Comparison of ENCODE assay signal across 12 cellular contexts in genomic region chr12:108700833-108701450, GRCh38. TPM values are rescaled to one million over a fixed set of nuclear protein-coding genes. Genes with fewer than 3 reads are reported as not detected.
DNase-seq lines count a peak whose midpoint lies in the region; ATAC-seq and TF ChIP-seq lines count a peak whose summit lies in the region.
"Had no signal": no experiment of that assay in that cellular context is flagged by ENCODE, and none has a peak within 500 bp of the region (broad histone marks: within the 10 kb centered on the region; RNA-seq: fewer than 3 reads in every experiment).

No MANE protein-coding gene starts in this region.

- H3K36me3 ChIP-seq in ACC112 (ENCODE audit: insufficient read depth, low read length) (peaks cover 32% of the 10 kb centered on the region), fibroblast of lung (ENCODE audit: control insufficient read depth, insufficient read depth, low read length) (peaks cover 9% of the 10 kb centered on the region), parathyroid adenoma (ENCODE audit: control insufficient read depth, insufficient read depth, low read length) (no peaks in the 10 kb centered on the region)

- H3K27ac ChIP-seq in ACC112 (ENCODE audit: low read depth, low read length) (peak overlapping the region; percentile 39), fibroblast of lung (ENCODE audit: insufficient read depth, low read length) (peak overlapping the region; percentile 85), parathyroid adenoma (peak overlapping the region; percentile 92)

- H3K27ac Mint-ChIP-seq in activated CD4-positive, alpha-beta T cell treated with anti-CD3 and anti-CD28 coated beads for 36 hours, result no peak overlapping the region

- no peak for TF ChIP-seq CTCF in fibroblast of lung (conservative IDR thresholded peaks at IDR 0.05 in 1 of 2, IDR thresholded peaks at IDR 0.05 in 1 of 2; ENCODE audit: low read depth in 1 of 2, low read length in 2 of 2)
- no peak for TF ChIP-seq CTCF in parathyroid adenoma (IDR thresholded peaks at IDR 0.05)

- POLR2A ChIA-PET in activated CD4-positive, alpha-beta T cell treated with anti-CD3 and anti-CD28 coated beads for 36 hours (lab: Charles Lee), result no interaction called here

- H3K36me3 Mint-ChIP-seq in activated CD4-positive, alpha-beta T cell treated with anti-CD3 and anti-CD28 coated beads for 36 hours (ENCODE audit: low read depth), result peaks cover 34% of the 10 kb centered on the region

- H3K9me3 ChIP-seq in fibroblast of lung (ENCODE audit: control insufficient read depth, insufficient read depth, low read depth, low read length), result no peaks in the 10 kb centered on the region
- no peaks in the 10 kb centered on the region for H3K9me3 ChIP-seq in parathyroid adenoma (ENCODE audit: control insufficient read depth, low read length)
- H3K9me3 ChIP-seq: Peyer's patch had no signal

- no peak overlapping the region for H3K4me3 ChIP-seq in ACC112 (ENCODE audit: low read depth, low read length)
- peak overlapping the region in 2 of 4 experiments; percentile 27 to 30 for H3K4me3 ChIP-seq in fibroblast of lung (replicated peaks in 1 of 4; ENCODE audit: control extremely low read depth in 1 of 4, insufficient read depth in 1 of 4, low read depth in 3 of 4, low read length in 4 of 4)
- H3K4me3 ChIP-seq in parathyroid adenoma (ENCODE audit: low read depth, low read length), result peak overlapping the region; percentile 36
- H3K4me3 ChIP-seq: Peyer's patch had no signal

- no peak overlapping the region for H3K4me3 Mint-ChIP-seq in activated CD4-positive, alpha-beta T cell treated with anti-CD3 and anti-CD28 coated beads for 36 hours

- H2AFZ ChIP-seq in ACC112 (ENCODE audit: low read length, unreplicated experiment) (no peak overlapping the region), fibroblast of lung (ENCODE audit: low read length) (no peak overlapping the region), parathyroid adenoma (no peak overlapping the region)

- intact Hi-C loops in activated CD4-positive, alpha-beta T cell treated with anti-CD3 and anti-CD28 coated beads for 36 hours (cut with DNase I, micrococcal nuclease), result no loop called here

- peaks cover 38% of the 10 kb centered on the region for H3K4me1 Mint-ChIP-seq in activated CD4-positive, alpha-beta T cell treated with anti-CD3 and anti-CD28 coated beads for 36 hours

- no peak overlapping the region for H3K9ac ChIP-seq in fibroblast of lung (ENCODE audit: insufficient read depth, low read length)
- no peak overlapping the region for H3K9ac ChIP-seq in parathyroid adenoma

- peaks cover 97% of the 10 kb centered on the region for H3K79me2 ChIP-seq in ACC112 (ENCODE audit: control insufficient read depth, insufficient read depth, low read length, unreplicated experiment)
- peaks cover 99% of the 10 kb centered on the region for H3K79me2 ChIP-seq in fibroblast of lung (ENCODE audit: control insufficient read depth, insufficient read depth, low read length)
- H3K79me2 ChIP-seq in parathyroid adenoma, result peaks cover 27% of the 10 kb centered on the region

- no peaks in the 10 kb centered on the region for H3K27me3 ChIP-seq in ACC112 (ENCODE audit: insufficient read depth, low read length)
- H3K27me3 ChIP-seq in fibroblast of lung (ENCODE audit: control insufficient read depth, insufficient read depth, low read length), result no peaks in the 10 kb centered on the region
- H3K27me3 ChIP-seq in parathyroid adenoma (ENCODE audit: control insufficient read depth, insufficient read depth, low read length), result no peaks in the 10 kb centered on the region
- H3K27me3 ChIP-seq: Peyer's patch had no signal

- no peaks in the 10 kb centered on the region for H3K27me3 Mint-ChIP-seq in activated CD4-positive, alpha-beta T cell treated with anti-CD3 and anti-CD28 coated beads for 36 hours

- H4K20me1 ChIP-seq in fibroblast of lung (ENCODE audit: control insufficient read depth, extremely low read depth, insufficient read depth, low read length), result no peaks in the 10 kb centered on the region

- no peaks in the 10 kb centered on the region for H3K9me3 Mint-ChIP-seq in activated CD4-positive, alpha-beta T cell treated with anti-CD3 and anti-CD28 coated beads for 36 hours (ENCODE audit: low read depth)

- ATAC-seq in HG03571 (IDR thresholded peaks at IDR 0.05; ENCODE audit: unreplicated experiment) (no peak), HG02885 (IDR thresholded peaks at IDR 0.05; ENCODE audit: poor library complexity, unreplicated experiment) (no peak)
- ATAC-seq in activated CD4-positive, alpha-beta T cell treated with anti-CD3 and anti-CD28 coated beads for 36 hours, result no peak
- ATAC-seq: left lobe of liver had no signal

- H3K4me2 ChIP-seq in fibroblast of lung (ENCODE audit: extremely low read depth, insufficient read depth, low read length) (peak overlapping the region; percentile 84), parathyroid adenoma (ENCODE audit: low read length) (peak overlapping the region; percentile 55)

- CTCF ChIA-PET in activated CD4-positive, alpha-beta T cell treated with anti-CD3 and anti-CD28 coated beads for 36 hours (lab: Charles Lee), result interaction anchor here (1.5 to 1.6 kb wide), 2 partner anchors 8 to 36 kb away, joined by 5 to 6 read pairs; no protein-coding TSS in a partner anchor

- H3K4me1 ChIP-seq in ACC112 (ENCODE audit: control insufficient read depth, insufficient read depth, low read length, unreplicated experiment) (peaks cover 48% of the 10 kb centered on the region), fibroblast of lung (ENCODE audit: control insufficient read depth, extremely low read depth, insufficient read depth, low read length) (peaks cover 56% of the 10 kb centered on the region), parathyroid adenoma (peaks cover 67% of the 10 kb centered on the region)

- DNase-seq in NCI-H69 (lab: John Stamatoyannopoulos, UW), result peak; percentile 75
- peak in 1 of 2 donors; percentile 58 for DNase-seq in fibroblast of lung (ENCODE audit: low read depth in 2 of 2)
- no peak for DNase-seq in superior temporal gyrus (ENCODE audit: extremely low spot score)
- no peak for DNase-seq in activated CD4-positive, alpha-beta T cell treated with anti-CD3 and anti-CD28 coated beads for 36 hours
- DNase-seq: foreskin fibroblast, NCI-H2081 treated with DMSO at 0.1 percent for 48 hours, Peyer's patch had no signal

RNA-seq across cellular contexts. Expression of gene CORO1C, which starts 30.4 kb away (rescaled TPM):
- total RNA-seq in fibroblast of lung, result 202 and 288 TPM in 2 replicates
- 542 and 773 TPM in 2 replicates for polyA plus RNA-seq in fibroblast of lung
- 395 and 442 TPM in 2 replicates for polyA plus RNA-seq in fibroblast of lung (2012)
- 1,176 and 1,331 TPM in 2 replicates for polyA minus RNA-seq in fibroblast of lung (ENCODE audit: low replicate concordance)
- 10 to 100 TPM; 83.5 to 90.8 TPM for total RNA-seq in activated CD4-positive, alpha-beta T cell treated with anti-CD3 and anti-CD28 coated beads for 36 hours

Comparison
In these comparisons a context has a peak if more than half of its experiments do, and no peak if none do; other contexts are left out.
1. H3K27ac ChIP-seq: peak in every context shown above with its lines; median percentile 92 in parathyroid adenoma; 85 in fibroblast of lung; 39 in ACC112.